29 cellular contexts compared by ENCODE assay signal in genomic region chr2:110885256-110885655, GRCh38.
"Had no signal": no experiment of that assay in that cellular context is flagged by ENCODE, and none has a peak within 500 bp of the region (broad histone marks: within the 10 kb centered on the region; RNA-seq: fewer than 3 reads in every experiment).

No MANE protein-coding gene starts in this region.

- H3K36me3 Mint-ChIP-seq: stimulated activated effector memory CD8-positive, alpha-beta T cell treated with anti-CD3 and anti-CD28 coated beads, Interleukin-12 subunit alpha, Interleukin-12 subunit beta, amount 100 ng/mL, for 72 hours; stimulated activated naive B cell treated with anti-CD40 and anti-IgM and Interleukin-4, amounts not matched to agents 10 μg/mL and 1 μg/mL and 100 μg/mL, for 72 hours; type B pancreatic cell had no signal

- H3K27ac Mint-ChIP-seq: stimulated activated effector memory CD8-positive, alpha-beta T cell treated with anti-CD3 and anti-CD28 coated beads, Interleukin-12 subunit alpha, Interleukin-12 subunit beta, amount 100 ng/mL, for 72 hours; stimulated activated memory B cell treated with anti-CD40 and anti-IgM and Interleukin-4, amounts not matched to agents 10 μg/mL and 1 μg/mL and 100 μg/mL, for 72 hours; stimulated activated naive B cell treated with anti-CD40 and anti-IgM and Interleukin-4, amounts not matched to agents 10 μg/mL and 1 μg/mL and 100 μg/mL, for 72 hours; stimulated activated naive CD8-positive, alpha-beta T cell treated with anti-CD3 and anti-CD28 coated beads, Interleukin-15, amount 100 ng/mL, for 72 hours; stimulated activated naive CD8-positive, alpha-beta T cell treated with anti-CD3 and anti-CD28 coated beads, Interleukin-15, Interleukin-2, amounts not matched to agents 100 ng/mL and 50 ng/mL, for 24 hours; type B pancreatic cell had no signal

- H3K4me3 ChIP-seq: stomach, suprapubic skin, testis, thoracic aorta, thyroid gland, tibial artery, tibial nerve, transverse colon, upper lobe of left lung, upper lobe of right lung, uterus, vagina had no signal

- H3K27ac ChIP-seq: stomach, suprapubic skin, testis, thoracic aorta, thyroid gland, tibial artery, tibial nerve, transverse colon, upper lobe of left lung, upper lobe of right lung, uterus, vagina had no signal

- H3K36me3 ChIP-seq: stomach, suprapubic skin, thoracic aorta, thyroid gland, tibial artery, tibial nerve, transverse colon, upper lobe of left lung, upper lobe of right lung, uterus, vagina had no signal

- H3K9me3 Mint-ChIP-seq: type B pancreatic cell had no signal

- DNase-seq: stimulated activated CD4-positive, alpha-beta T cell treated with anti-CD3 and anti-CD28 coated beads, Interleukin-2, amount 100 ng/mL, for 48 hours; stimulated activated CD4-positive, alpha-beta T cell treated with anti-CD3 and anti-CD28 coated beads, Interleukin-4, amount 100 ng/mL, for 1 hour; stimulated activated CD4-positive, alpha-beta T cell treated with anti-CD3 and anti-CD28 coated beads, Interleukin-4, amount 100 ng/mL, for 24 hours; stimulated activated CD4-positive, alpha-beta T cell treated with anti-CD3 and anti-CD28 coated beads, Interleukin-4, amount 100 ng/mL, for 4 hours; stimulated activated CD8-positive, alpha-beta memory T cell treated with anti-CD3 and anti-CD28 coated beads, Interleukin-4, amount 100 ng/mL, for 48 hours; stimulated activated naive B cell treated with anti-CD40 and anti-IgM and Interleukin-4, amounts not matched to agents 10 μg/mL and 1 μg/mL and 100 μg/mL, for 72 hours; stimulated activated naive CD4-positive, alpha-beta T cell; stimulated activated naive CD4-positive, alpha-beta T cell treated with Interleukin-2 at 50 U/mL for 16 hours; stimulated activated naive CD8-positive, alpha-beta T cell treated with anti-CD3 and anti-CD28 coated beads, Interleukin-15, amount 100 ng/mL, for 72 hours; stimulated activated naive CD8-positive, alpha-beta T cell treated with anti-CD3 and anti-CD28 coated beads, Interleukin-15, Interleukin-2, amounts not matched to agents 100 U/mL and 50 U/mL, for 24 hours; stomach; substantia nigra; testis; thyroid gland; tibial artery; transverse colon; trophoblast cell; upper lobe of left lung; upper lobe of right lung; uterus had no signal

- H3K4me3 Mint-ChIP-seq: stimulated activated effector memory CD8-positive, alpha-beta T cell treated with anti-CD3 and anti-CD28 coated beads, Interleukin-12 subunit alpha, Interleukin-12 subunit beta, amount 100 ng/mL, for 72 hours; stimulated activated memory B cell treated with anti-CD40 and anti-IgM and Interleukin-4, amounts not matched to agents 10 μg/mL and 1 μg/mL and 100 μg/mL, for 72 hours; stimulated activated naive B cell treated with anti-CD40 and anti-IgM and Interleukin-4, amounts not matched to agents 10 μg/mL and 1 μg/mL and 100 μg/mL, for 72 hours; stimulated activated naive CD8-positive, alpha-beta T cell treated with anti-CD3 and anti-CD28 coated beads, Interleukin-15, amount 100 ng/mL, for 72 hours; stimulated activated naive CD8-positive, alpha-beta T cell treated with anti-CD3 and anti-CD28 coated beads, Interleukin-15, Interleukin-2, amounts not matched to agents 100 ng/mL and 50 ng/mL, for 24 hours; type B pancreatic cell had no signal

- H3K27me3 ChIP-seq: stomach, testis, thyroid gland, tibial artery, tibial nerve, transverse colon, upper lobe of left lung, upper lobe of right lung, uterus, vagina had no signal

- H3K4me1 Mint-ChIP-seq: stimulated activated memory B cell treated with anti-CD40 and anti-IgM and Interleukin-4, amounts not matched to agents 10 μg/mL and 1 μg/mL and 100 μg/mL, for 72 hours; stimulated activated naive B cell treated with anti-CD40 and anti-IgM and Interleukin-4, amounts not matched to agents 10 μg/mL and 1 μg/mL and 100 μg/mL, for 72 hours had no signal

- FAIRE-seq: urothelium cell line had no signal

- H3K4me1 ChIP-seq: stomach, suprapubic skin, testis, thyroid gland, tibial artery, tibial nerve, transverse colon, upper lobe of left lung, upper lobe of right lung, uterus, vagina had no signal

- ATAC-seq: stimulated activated effector memory CD8-positive, alpha-beta T cell treated with anti-CD3 and anti-CD28 coated beads, Interleukin-12 subunit alpha, Interleukin-12 subunit beta, amount 100 ng/mL, for 72 hours; stimulated activated memory B cell treated with anti-CD40 and anti-IgM and Interleukin-4, amounts not matched to agents 10 μg/mL and 1 μg/mL and 100 μg/mL, for 72 hours; stimulated activated naive B cell treated with anti-CD40 and anti-IgM and Interleukin-4, amounts not matched to agents 10 μg/mL and 1 μg/mL and 100 μg/mL, for 72 hours; stimulated activated naive CD8-positive, alpha-beta T cell treated with anti-CD3 and anti-CD28 coated beads, Interleukin-15, amount 100 ng/mL, for 72 hours; stimulated activated naive CD8-positive, alpha-beta T cell treated with anti-CD3 and anti-CD28 coated beads, Interleukin-15, Interleukin-2, amounts not matched to agents 100 U/mL and 50 U/mL, for 24 hours; upper lobe of right lung had no signal

- H3K9me3 ChIP-seq: stomach, suprapubic skin, testis, thoracic aorta, thyroid gland, tibial artery, tibial nerve, transverse colon, upper lobe of left lung, upper lobe of right lung, uterus, vagina had no signal
